7 cellular contexts compared by ENCODE assay signal in genomic region chr17:27181379-27181925, GRCh38.
DNase-seq lines count a peak whose midpoint lies in the region; ATAC-seq, FAIRE-seq and TF ChIP-seq lines count a peak whose summit lies in the region.
"Not testable (repeated sequence)": the region's sequence is repeated elsewhere in the genome, so short reads cannot be mapped to it uniquely, and the experiment has no call there.

No MANE protein-coding gene starts in this region.

- TF ChIP-seq CTCF in LNCaP clone FGC (IDR thresholded peaks at IDR 0.05; ENCODE audit: control insufficient read depth, extremely low read depth, insufficient read depth); activated B cell treated with CpG ODN at 0.5 μM for 24 hours (IDR thresholded peaks at IDR 0.05): not testable (repeated sequence)

- H3K4me1 Mint-ChIP-seq in CD4-positive, CD25-positive, alpha-beta regulatory T cell; memory B cell: not testable (repeated sequence)
- peaks cover 16% of the 10 kb centered on the region for H3K4me1 Mint-ChIP-seq in activated B cell treated with CpG ODN at 0.5 μM for 24 hours

- H3K4me3 ChIP-seq in CD4-positive, CD25-positive, alpha-beta regulatory T cell (ENCODE audit: low read depth, low read length); LNCaP clone FGC (ENCODE audit: low read depth, low read length): not testable (repeated sequence)

- peaks cover 0 to 26% (median 7%) of the 10 kb centered on the region in 7 donors for H3K9me3 Mint-ChIP-seq in CD4-positive, CD25-positive, alpha-beta regulatory T cell
- not testable (repeated sequence) for H3K9me3 Mint-ChIP-seq in activated B cell treated with CpG ODN at 0.5 μM for 24 hours, memory B cell

- peak; percentile 55 for FAIRE-seq in GM18507 (lab: Jason Lieb, UNC)

- H3K4me1 ChIP-seq in CD4-positive, CD25-positive, alpha-beta regulatory T cell (ENCODE audit: control insufficient read depth, insufficient read depth, low read length, poor library complexity, severe bottlenecking) = not testable (repeated sequence)

- H3K36me3 Mint-ChIP-seq in CD4-positive, CD25-positive, alpha-beta regulatory T cell; activated B cell treated with CpG ODN at 0.5 μM for 24 hours (ENCODE audit: low read depth); memory B cell: not testable (repeated sequence)

- H3K9me3 ChIP-seq in CD4-positive, CD25-positive, alpha-beta regulatory T cell (ENCODE audit: control insufficient read depth in 2 of 2, low read length in 2 of 2) = peaks cover 4 to 22% of the 10 kb centered on the region in 2 experiments

- peak overlapping the region in 2 of 3 donors; percentile 11 to 45 for H3K27ac Mint-ChIP-seq in CD4-positive, CD25-positive, alpha-beta regulatory T cell
- H3K27ac Mint-ChIP-seq in activated B cell treated with CpG ODN at 0.5 μM for 24 hours (peak overlapping the region; percentile 80), memory B cell (peak overlapping the region; percentile 75)

- H3K36me3 ChIP-seq in CD4-positive, CD25-positive, alpha-beta regulatory T cell (ENCODE audit: control insufficient read depth, insufficient read depth, low read length) = not testable (repeated sequence)

- POLR2A ChIA-PET in activated B cell treated with CpG ODN at 0.5 μM for 24 hours (lab: Charles Lee) = interaction anchor here (0.8 to 0.9 kb wide), 2 partner anchors 36 to 37 kb away, joined by 3 read pairs; no protein-coding TSS in a partner anchor

- intact Hi-C loops in activated B cell treated with CpG ODN at 0.5 μM for 24 hours (cut with micrococcal nuclease) = loop anchor here (1.0 kb wide), 1 partner anchor 36 kb away; no protein-coding TSS in a partner anchor

- peak overlapping the region in 1 of 4 donors; percentile 16 for H3K4me3 Mint-ChIP-seq in CD4-positive, CD25-positive, alpha-beta regulatory T cell
- peak overlapping the region; percentile 15 for H3K4me3 Mint-ChIP-seq in activated B cell treated with CpG ODN at 0.5 μM for 24 hours
- not testable (repeated sequence) for H3K4me3 Mint-ChIP-seq in memory B cell

- not testable (repeated sequence) for H3K27me3 ChIP-seq in CD4-positive, CD25-positive, alpha-beta regulatory T cell (ENCODE audit: control insufficient read depth, insufficient read depth, low read length)

- peak in 1 of 3 donors; percentile 22 for DNase-seq in CD4-positive, CD25-positive, alpha-beta regulatory T cell
- DNase-seq in GM18507 (ENCODE audit: extremely low spot score, insufficient read length, low read depth); activated B cell treated with CpG ODN at 0.5 μM for 24 hours: not testable (repeated sequence)
- DNase-seq in LNCaP clone FGC (ENCODE audit: low read depth) (peak; percentile 11), NOMO-1 (lab: John Stamatoyannopoulos, UW; ENCODE audit: unreplicated experiment in 2 of 2) (peak; percentile 62 to 83), OCI-M1 (lab: John Stamatoyannopoulos, UW) (peak; percentile 18), memory B cell (ENCODE audit: low spot score in 2 of 2) (peak; percentile 14 to 29)

- H3K27ac ChIP-seq in CD4-positive, CD25-positive, alpha-beta regulatory T cell (ENCODE audit: insufficient read depth, low read length, poor library complexity, severe bottlenecking) = not testable (repeated sequence)

- not testable (repeated sequence) for H3K27me3 Mint-ChIP-seq in CD4-positive, CD25-positive, alpha-beta regulatory T cell; activated B cell treated with CpG ODN at 0.5 μM for 24 hours; memory B cell

- not testable (repeated sequence) for ATAC-seq in CD4-positive, CD25-positive, alpha-beta regulatory T cell (ENCODE audit: low read depth in 2 of 2)
- ATAC-seq in activated B cell treated with CpG ODN at 0.5 μM for 24 hours (ENCODE audit: low read depth) (peak; percentile 64), memory B cell (ENCODE audit: low read depth) (peak; percentile 64)

- CTCF ChIA-PET in activated B cell treated with CpG ODN at 0.5 μM for 24 hours (lab: Charles Lee) = not testable (repeated sequence)

Comparison
In these comparisons a context has a peak if more than half of its experiments do, and no peak if none do; other contexts are left out.
1. H3K27ac Mint-ChIP-seq: peak in every context shown above with its lines; median percentile 80 in activated B cell treated with CpG ODN at 0.5 μM for 24 hours; 75 in memory B cell; 28 in CD4-positive, CD25-positive, alpha-beta regulatory T cell.